15 cellular contexts compared by ENCODE assay signal in the genomic region with DNA sequence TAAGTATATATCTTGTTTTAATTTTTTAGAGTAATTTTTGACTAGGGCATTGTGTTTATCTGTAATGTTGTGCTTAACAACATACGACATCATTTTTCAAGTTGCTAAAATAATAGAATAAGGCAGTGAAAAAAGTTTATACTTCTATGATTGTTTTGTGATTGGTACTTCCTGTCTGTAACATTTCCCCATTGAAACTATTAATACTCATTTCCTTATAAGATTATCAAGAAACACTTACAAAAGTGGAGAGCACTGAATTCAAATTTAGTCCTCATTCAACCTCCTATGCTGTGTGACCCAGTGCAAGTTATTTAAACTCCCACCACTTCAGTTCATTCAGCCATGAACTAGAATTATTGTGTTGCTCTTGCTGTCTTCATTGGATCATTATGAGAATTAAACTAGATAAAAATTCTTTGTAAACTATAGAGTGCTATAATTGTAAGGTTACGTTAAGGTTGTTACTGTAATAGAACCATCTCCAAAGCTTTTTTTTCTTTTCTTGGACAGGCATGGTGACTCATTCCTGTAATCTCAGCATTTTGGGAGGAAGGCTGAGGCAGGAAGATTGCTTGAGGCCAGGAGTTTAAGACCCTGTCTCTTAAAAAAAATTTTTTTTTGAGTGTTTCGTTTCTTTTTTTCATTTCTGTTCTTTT. TPM values are rescaled to one million over a fixed set of nuclear protein-coding genes. Genes with fewer than 3 reads are reported as not detected.
DNase-seq lines count a peak whose midpoint lies in the region; ATAC-seq, FAIRE-seq and TF ChIP-seq lines count a peak whose summit lies in the region.
"Had no signal": no experiment of that assay in that cellular context is flagged by ENCODE, and none has a peak within 500 bp of the region (broad histone marks: within the 10 kb centered on the region; RNA-seq: fewer than 3 reads in every experiment).

No MANE protein-coding gene starts in this region.

- H3K4me3 Mint-ChIP-seq in progenitor cell of endocrine pancreas (ENCODE audit: low read depth): peak overlapping the region; percentile 41

- H3K4me3 ChIP-seq in GM23248: peak overlapping the region; percentile 17; the same call in 1 of the 2 replicates
- H3K4me3 ChIP-seq: suprapubic skin had no signal

- peak overlapping the region; percentile 20 for H3K27ac ChIP-seq in GM23248
- H3K27ac ChIP-seq: parathyroid adenoma, suprapubic skin had no signal

- peaks cover 49% of the 10 kb centered on the region for H3K79me2 ChIP-seq in GM23248 (ENCODE audit: insufficient read depth)
- H3K79me2 ChIP-seq: parathyroid adenoma had no signal

- peaks cover 4% of the 10 kb centered on the region for H3F3A ChIP-seq in GM23248 (ENCODE audit: insufficient read depth)

- no peak overlapping the region for H3K9ac ChIP-seq in GM23248
- H3K9ac ChIP-seq: parathyroid adenoma had no signal

- H3K27ac Mint-ChIP-seq in progenitor cell of endocrine pancreas: no peak overlapping the region

- no peak for TF ChIP-seq CTCF in progenitor cell of endocrine pancreas (IDR thresholded peaks at IDR 0.05; ENCODE audit: unreplicated experiment)

- no peaks in the 10 kb centered on the region for H4K20me1 ChIP-seq in GM23248 (ENCODE audit: insufficient read depth)

- FAIRE-seq in RCC 7860 (lab: Jason Lieb, UNC): peak; percentile 60

- DNase-seq in GM23248 (peak; percentile 57), RCC 7860 (ENCODE audit: low spot score) (no peak), dermis blood vessel endothelial cell (peak; percentile 62), progenitor cell of endocrine pancreas (ENCODE audit: low spot score, unreplicated experiment) (no peak), head of caudate nucleus (no peak), occipital lobe (lab: John Stamatoyannopoulos, UW) (no peak), HPDE6-E6E7 (ENCODE audit: extremely low spot score) (no peak)
- DNase-seq: amygdala, DMS153, KG1, left cardiac atrium, NCI-H510A had no signal

- 66 to 73% methylated on average over 3 of the region's 3 CpGs for WGBS in GM23248 (ENCODE audit: low coverage in 1 of 2, low lambda C conversion rate in 2 of 2, missing lambda C conversion rate in 2 of 2), 2 experiments

- H3K27me3 ChIP-seq in GM23248 (replicated peaks; ENCODE audit: insufficient read depth): no peaks in the 10 kb centered on the region
- H3K27me3 ChIP-seq: suprapubic skin had no signal

- peaks cover 38% of the 10 kb centered on the region for H3K4me1 ChIP-seq in GM23248 (ENCODE audit: insufficient read depth)
- H3K4me1 ChIP-seq: parathyroid adenoma had no signal

- peaks cover 32% of the 10 kb centered on the region for H3K36me3 ChIP-seq in GM23248 (ENCODE audit: low read depth)

- H3K4me2 ChIP-seq in GM23248 (ENCODE audit: unreplicated experiment): peak overlapping the region; percentile 60

- no peaks in the 10 kb centered on the region for H3K9me2 ChIP-seq in GM23248 (ENCODE audit: insufficient read depth)

- no peaks in the 10 kb centered on the region for H3K27me3 Mint-ChIP-seq in progenitor cell of endocrine pancreas

- in situ Hi-C loops in GM23248 (cut with MboI): no loop called here

- H3K9me3 Mint-ChIP-seq in progenitor cell of endocrine pancreas (ENCODE audit: low read depth): no peaks in the 10 kb centered on the region

- no peak overlapping the region for H2AFZ ChIP-seq in GM23248
- H2AFZ ChIP-seq: parathyroid adenoma had no signal

- peaks cover 14% of the 10 kb centered on the region for H3K4me1 Mint-ChIP-seq in progenitor cell of endocrine pancreas (ENCODE audit: low read depth)

- ATAC-seq in GM19351 (IDR thresholded peaks at IDR 0.05; ENCODE audit: unreplicated experiment): no peak
- ATAC-seq: left cardiac atrium had no signal

- H3K36me3 Mint-ChIP-seq in progenitor cell of endocrine pancreas (ENCODE audit: insufficient read depth): peaks cover 17% of the 10 kb centered on the region

- H3K9me3 ChIP-seq in GM23248 (ENCODE audit: low read depth): no peaks in the 10 kb centered on the region
- H3K9me3 ChIP-seq: suprapubic skin had no signal

- intact Hi-C loops in head of caudate nucleus (cut with DNase I): no loop called here

RNA-seq across cellular contexts. Expression of a gene that starts 2.8 kb away (rescaled TPM):
- total RNA-seq in GM23248 (2014; rRNA removed; shearing (Covaris generic)): 16.0 and 18.6 TPM in 2 replicates
- 8.6 and 9.2 TPM in 2 replicates for polyA plus RNA-seq in GM23248 (2016; fragmentation: Nextera tagmentation; extraction: Ambion mirVana)
- 19.1 and 22.7 TPM in 2 replicates for total RNA-seq in dermis blood vessel endothelial cell
- 22.7 and 24.3 TPM in 2 replicates for total RNA-seq in progenitor cell of endocrine pancreas
- 21.7 TPM for total RNA-seq in occipital lobe

Comparison
In these comparisons a context has a peak if more than half of its experiments do, and no peak if none do; other contexts are left out.
1. DNase-seq: peak in GM23248 (single experiment) and dermis blood vessel endothelial cell (single experiment); none in RCC 7860 (single experiment), progenitor cell of endocrine pancreas (single experiment), head of caudate nucleus (0 of 42), occipital lobe (single experiment) and HPDE6-E6E7 (single experiment).